In the genomic region with DNA sequence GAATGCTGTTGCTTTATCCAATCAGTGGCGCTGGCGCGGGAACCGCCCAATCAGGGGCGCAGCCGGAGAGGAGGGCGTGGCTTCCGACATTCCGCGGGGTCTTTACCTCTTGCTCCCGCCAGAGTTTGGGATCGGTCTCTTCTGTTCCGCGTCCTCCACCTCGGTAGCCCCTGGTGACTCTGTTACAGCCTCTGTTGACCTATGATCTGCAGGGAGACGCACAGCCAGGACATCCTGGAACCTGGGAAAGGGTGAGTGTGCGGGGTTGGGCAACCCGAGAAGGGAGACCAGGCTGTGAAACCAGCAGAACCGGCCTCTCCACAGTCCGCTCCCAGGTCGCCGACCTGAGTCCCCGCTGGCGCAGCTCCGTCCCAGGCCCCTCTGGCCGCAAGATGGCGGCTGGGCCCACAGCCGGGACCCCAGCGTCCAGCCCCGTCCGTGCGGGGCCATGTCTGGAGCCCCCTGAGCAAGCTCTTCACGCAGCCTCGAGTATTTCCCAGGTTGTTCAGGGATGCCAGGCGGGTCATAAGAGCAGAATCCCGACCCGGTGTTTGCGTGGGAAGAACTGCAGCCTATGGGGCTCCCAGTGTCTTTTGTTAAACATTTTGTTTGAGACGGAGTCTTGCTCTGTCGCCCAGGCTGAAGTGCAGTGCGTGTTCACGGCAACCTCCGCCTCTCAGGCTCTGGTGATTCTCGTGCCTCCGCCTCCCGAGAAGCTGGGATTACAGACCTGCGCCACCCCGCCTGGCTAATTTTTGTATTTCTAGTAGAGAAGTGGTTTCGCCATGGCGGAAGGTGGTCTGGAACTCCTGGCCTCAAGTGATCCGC, we compare ENCODE assay signal across 1 cellular context.
TF ChIP-seq lines count a peak whose summit lies in the region.

No MANE protein-coding gene starts in this region.

TF ChIP-seq in H1, 55 proteins besides CTCF, POLR2A, EP300 and RAD21:
- TF ChIP-seq EZH2 (IDR thresholded peaks at IDR 0.05; ENCODE audit: low read depth, low read length, severe bottlenecking), result no peak
- no peak for TF ChIP-seq CTBP2 (IDR thresholded peaks at IDR 0.05; ENCODE audit: borderline replicate concordance, insufficient read depth, insufficient read length, low read length)
- TF ChIP-seq TBP (IDR thresholded peaks at IDR 0.05; ENCODE audit: low read depth, low read length), result peak; percentile 78
- TF ChIP-seq ZNF274 (IDR thresholded peaks at IDR 0.05; ENCODE audit: borderline replicate concordance, extremely low read depth, low read length), result no peak
- TF ChIP-seq RNF2 (IDR thresholded peaks at IDR 0.05; ENCODE audit: borderline replicate concordance, low read depth, low read length, missing control alignments, poor library complexity, severe bottlenecking), result no peak
- no peak for TF ChIP-seq CBX8 (IDR thresholded peaks at IDR 0.05; ENCODE audit: borderline replicate concordance, low read depth, low read length)
- TF ChIP-seq SIRT6 (IDR thresholded peaks at IDR 0.05; ENCODE audit: low read length), result no peak
- peak; percentile 28 for TF ChIP-seq TAF7 (optimal IDR thresholded peaks at IDR 0.05; ENCODE audit: borderline replicate concordance, low read depth, low read length)
- no peak for TF ChIP-seq SP2 (IDR thresholded peaks at IDR 0.05; ENCODE audit: low read length)
- TF ChIP-seq SIN3A (conservative IDR thresholded peaks at IDR 0.05 in 1 of 2, IDR thresholded peaks at IDR 0.05 in 1 of 2; ENCODE audit: low read depth in 1 of 2, low read length in 2 of 2), result peak in 1 of 2 experiments; percentile 48; a peak in 1 of 4 replicates
- TF ChIP-seq NRF1 (IDR thresholded peaks at IDR 0.05; ENCODE audit: low read depth, low read length), result no peak
- no peak for TF ChIP-seq MAFK (IDR thresholded peaks at IDR 0.05; ENCODE audit: low read depth, low read length)
- no peak for TF ChIP-seq RBBP5 (IDR thresholded peaks at IDR 0.05; ENCODE audit: borderline replicate concordance, low read depth, low read length)
- peak; percentile 91 for TF ChIP-seq YY1 (IDR thresholded peaks at IDR 0.05; ENCODE audit: low read depth, low read length)
- TF ChIP-seq CHD1 (IDR thresholded peaks at IDR 0.05; ENCODE audit: low read depth, low read length), result no peak
- TF ChIP-seq SRF (IDR thresholded peaks at IDR 0.05; ENCODE audit: low read depth, low read length), result no peak
- no peak for TF ChIP-seq CHD7 (IDR thresholded peaks at IDR 0.05; ENCODE audit: insufficient replicate concordance, low read length)
- peak; percentile 74 for TF ChIP-seq POLR2AphosphoS5 (IDR thresholded peaks at IDR 0.05; ENCODE audit: low read depth, low read length)
- no peak for TF ChIP-seq CEBPB (IDR thresholded peaks at IDR 0.05; ENCODE audit: low read depth, low read length)
- TF ChIP-seq RXRA (IDR thresholded peaks at IDR 0.05; ENCODE audit: insufficient read depth, low read depth, low read length), result no peak
- no peak for TF ChIP-seq GABPA (IDR thresholded peaks at IDR 0.05; ENCODE audit: borderline replicate concordance, insufficient read depth, low read length)
- TF ChIP-seq TEAD4 (IDR thresholded peaks at IDR 0.05; ENCODE audit: low read depth, low read length), result peak; percentile 57; the same call in 1 of the 2 replicates
- TF ChIP-seq KDM1A (IDR thresholded peaks at IDR 0.05; ENCODE audit: borderline replicate concordance, low read length), result no peak
- no peak for TF ChIP-seq EGR1 (IDR thresholded peaks at IDR 0.05; ENCODE audit: borderline replicate concordance, low read depth, low read length)
- TF ChIP-seq POU5F1 (IDR thresholded peaks at IDR 0.05; ENCODE audit: low read depth, low read length), result no peak
- TF ChIP-seq FOSL1 (IDR thresholded peaks at IDR 0.05; ENCODE audit: insufficient read depth, low read depth, low read length), result no peak
- no peak for TF ChIP-seq BRCA1 (IDR thresholded peaks at IDR 0.05; ENCODE audit: low read depth, low read length)
- TF ChIP-seq USF2 (IDR thresholded peaks at IDR 0.05; ENCODE audit: low read length), result no peak
- TF ChIP-seq BACH1 (IDR thresholded peaks at IDR 0.05; ENCODE audit: low read length), result no peak
- no peak for TF ChIP-seq RFX5 (IDR thresholded peaks at IDR 0.05; ENCODE audit: borderline replicate concordance, low read depth, low read length)
- no peak for TF ChIP-seq NANOG (IDR thresholded peaks at IDR 0.05; ENCODE audit: insufficient read depth, low read depth, low read length, poor library complexity, severe bottlenecking)
- no peak for TF ChIP-seq SIX5 (IDR thresholded peaks at IDR 0.05; ENCODE audit: low read depth, low read length)
- TF ChIP-seq E2F6 (IDR thresholded peaks at IDR 0.05), result peak; percentile 63; the same call in 1 of the 2 replicates
- TF ChIP-seq TAF1 (IDR thresholded peaks at IDR 0.05; ENCODE audit: low read depth, low read length), result peak; percentile 78
- TF ChIP-seq PHF8 (conservative IDR thresholded peaks at IDR 0.05; ENCODE audit: low read depth, low read length), result peak; percentile 50; the same call in 1 of the 2 replicates
- TF ChIP-seq ATF3 (IDR thresholded peaks at IDR 0.05; ENCODE audit: insufficient read depth, low read depth, low read length), result no peak
- no peak for TF ChIP-seq HDAC2 (IDR thresholded peaks at IDR 0.05; ENCODE audit: borderline replicate concordance in 1 of 2, low read depth in 2 of 2, low read length in 2 of 2)
- TF ChIP-seq GTF2F1 (IDR thresholded peaks at IDR 0.05; ENCODE audit: borderline replicate concordance, low read depth, low read length), result no peak
- peak; percentile 77 for TF ChIP-seq KDM4A (IDR thresholded peaks at IDR 0.05; ENCODE audit: low read depth, low read length, severe bottlenecking)
- TF ChIP-seq HDAC6 (IDR thresholded peaks at IDR 0.05; ENCODE audit: low read depth, low read length), result no peak
- TF ChIP-seq CHD2 (IDR thresholded peaks at IDR 0.05; ENCODE audit: low read length), result 0 out of 2 replicates have a peak, but pooled peaks have one; percentile 31
- peak; percentile 80 for TF ChIP-seq SP1 (IDR thresholded peaks at IDR 0.05; ENCODE audit: low read depth, low read length)
- no peak for TF ChIP-seq SP4 (IDR thresholded peaks at IDR 0.05; ENCODE audit: low read length)
- TF ChIP-seq KDM5A (IDR thresholded peaks at IDR 0.05; ENCODE audit: low read length), result no peak
- TF ChIP-seq CREB1 (IDR thresholded peaks at IDR 0.05), result no peak
- no peak for TF ChIP-seq JUND (IDR thresholded peaks at IDR 0.05; ENCODE audit: low read length)
- no peak for TF ChIP-seq TCF12 (IDR thresholded peaks at IDR 0.05; ENCODE audit: low read depth, low read length)
- no peak for TF ChIP-seq MAX (IDR thresholded peaks at IDR 0.05)
- no peak for TF ChIP-seq SAP30 (IDR thresholded peaks at IDR 0.05; ENCODE audit: insufficient read depth, insufficient replicate concordance, low read length)
- TF ChIP-seq BCL11A (IDR thresholded peaks at IDR 0.05; ENCODE audit: low read depth in 2 of 2, low read length in 2 of 2), result no peak
- no peak for TF ChIP-seq CBX5 (IDR thresholded peaks at IDR 0.05; ENCODE audit: low read depth, low read length)
- TF ChIP-seq JUN (IDR thresholded peaks at IDR 0.05; ENCODE audit: low read depth, low read length), result no peak
- TF ChIP-seq ATF2 (IDR thresholded peaks at IDR 0.05; ENCODE audit: low read length), result no peak
- TF ChIP-seq SUZ12 (IDR thresholded peaks at IDR 0.05; ENCODE audit: low read length), result no peak
- TF ChIP-seq ASH2L (IDR thresholded peaks at IDR 0.05; ENCODE audit: low read length), result peak; percentile 60
